In the genomic region with DNA sequence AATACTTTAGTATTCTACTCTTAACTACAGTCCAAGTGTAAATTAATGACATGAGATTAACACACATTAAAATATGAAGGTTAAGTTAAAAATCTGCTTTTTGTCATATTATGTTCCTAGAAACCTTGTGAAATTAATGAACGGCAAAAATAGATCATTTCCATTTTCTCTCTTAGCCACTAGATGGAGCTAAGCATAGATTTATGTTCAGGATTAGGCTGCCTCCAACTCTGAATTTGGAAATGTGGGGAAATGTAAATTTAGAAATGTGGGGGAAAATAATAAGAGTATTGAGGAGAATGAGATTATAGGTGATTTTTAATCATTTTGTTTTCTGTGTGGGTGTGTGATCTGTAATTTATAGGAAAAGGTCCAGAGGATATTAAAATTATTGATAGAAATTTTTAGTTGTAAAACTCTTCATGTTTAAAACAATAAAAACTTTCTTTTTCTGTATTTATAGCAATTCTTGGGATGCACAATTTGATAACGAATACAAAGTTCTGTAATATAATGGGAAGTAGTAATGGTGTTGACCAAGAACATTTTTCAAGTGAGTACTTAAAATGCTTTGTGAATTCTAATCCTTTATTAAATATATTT, we compare ENCODE assay signal across 7 cellular contexts. TPM values are rescaled to one million over a fixed set of nuclear protein-coding genes. Genes with fewer than 3 reads are reported as not detected.
DNase-seq lines count a peak whose midpoint lies in the region; ATAC-seq and TF ChIP-seq lines count a peak whose summit lies in the region.

No MANE protein-coding gene starts in this region.

- no peaks in the 10 kb centered on the region for H3K27me3 Mint-ChIP-seq in naive thymus-derived CD4-positive, alpha-beta T cell

- CTCF ChIA-PET in naive thymus-derived CD4-positive, alpha-beta T cell (lab: Charles Lee) = interaction anchor here (0.6 to 2.4 kb wide), 3 partner anchors 9 to 320 kb away, joined by 3 to 5 read pairs (median 4); no protein-coding TSS in a partner anchor

- H3K4me1 Mint-ChIP-seq in naive thymus-derived CD4-positive, alpha-beta T cell = peaks cover 0 to 13% (median 5%) of the 10 kb centered on the region in 7 donors

- POLR2A ChIA-PET in naive thymus-derived CD4-positive, alpha-beta T cell (lab: Charles Lee) = no interaction called here

- H3K4me3 ChIP-seq in choroid plexus epithelial cell (ENCODE audit: low read depth, low read length) = no peak overlapping the region
- no peak overlapping the region for H3K4me3 ChIP-seq in naive thymus-derived CD4-positive, alpha-beta T cell (ENCODE audit: low read length)

- peaks cover 6 to 50% (median 36%) of the 10 kb centered on the region in 5 donors for H3K36me3 Mint-ChIP-seq in naive thymus-derived CD4-positive, alpha-beta T cell
- H3K36me3 Mint-ChIP-seq in activated naive CD4-positive, alpha-beta T cell treated with anti-CD3 and anti-CD28 coated beads, Interleukin-2, amount 50 U/mL, for 72 hours = peaks cover 10 to 13% of the 10 kb centered on the region in 2 donors

- H3K36me3 ChIP-seq in naive thymus-derived CD4-positive, alpha-beta T cell (ENCODE audit: control insufficient read depth in 2 of 3, insufficient read depth in 3 of 3, low read length in 3 of 3) = peaks cover 0 to 23% (median 12%) of the 10 kb centered on the region in 3 experiments

- peak overlapping the region in 3 of 9 donors; percentile 0 to 22 (median 0) for H3K27ac Mint-ChIP-seq in naive thymus-derived CD4-positive, alpha-beta T cell
- H3K27ac Mint-ChIP-seq in activated naive CD4-positive, alpha-beta T cell treated with anti-CD3 and anti-CD28 coated beads, Interleukin-2, amount 50 U/mL, for 72 hours = peak overlapping the region in 1 of 2 donors; percentile 8

- DNase-seq in NCI-H345 treated with DMSO at 0.1 percent for 48 hours (lab: John Stamatoyannopoulos, UW; ENCODE audit: unreplicated experiment) (peak; percentile 1), choroid plexus epithelial cell (ENCODE audit: low read depth) (peak; percentile 48)
- peak in 4 of 9 donors; percentile 5 to 29 (median 14) for DNase-seq in naive thymus-derived CD4-positive, alpha-beta T cell
- no peak for DNase-seq in activated naive CD4-positive, alpha-beta T cell treated with anti-CD3 and anti-CD28 coated beads, Interleukin-2, amount 50 U/mL, for 72 hours (ENCODE audit: low spot score in 2 of 2)
- DNase-seq in stimulated activated naive CD8-positive, alpha-beta T cell treated with anti-CD3 and anti-CD28 coated beads, Interleukin-15, Interleukin-2, amounts not matched to agents 100 U/mL and 50 U/mL, for 24 hours = no peak

- H3K4me3 Mint-ChIP-seq in naive thymus-derived CD4-positive, alpha-beta T cell = no peak overlapping the region

- peak; percentile 40 for ATAC-seq in naive thymus-derived CD4-positive, alpha-beta T cell
- ATAC-seq in activated naive CD4-positive, alpha-beta T cell treated with anti-CD3 and anti-CD28 coated beads, Interleukin-2, amount 50 U/mL, for 72 hours = no peak
- ATAC-seq in stimulated activated naive CD8-positive, alpha-beta T cell treated with anti-CD3 and anti-CD28 coated beads, Interleukin-15, Interleukin-2, amounts not matched to agents 100 U/mL and 50 U/mL, for 24 hours = no peak
- ATAC-seq in GM21529 (IDR thresholded peaks at IDR 0.05; ENCODE audit: unreplicated experiment) = no peak

- no peak overlapping the region for H3K27ac ChIP-seq in naive thymus-derived CD4-positive, alpha-beta T cell (ENCODE audit: low read depth, low read length)

- intact Hi-C loops in naive thymus-derived CD4-positive, alpha-beta T cell (cut with micrococcal nuclease) = loop anchor here in 1 of 2 donors (1.0 kb wide), 2 partner anchors 191 to 320 kb away; no protein-coding TSS in a partner anchor

- no peaks in the 10 kb centered on the region for H3K27me3 ChIP-seq in naive thymus-derived CD4-positive, alpha-beta T cell (ENCODE audit: control insufficient read depth in 2 of 2, insufficient read depth in 2 of 2, low read length in 2 of 2)

- H3K9me3 Mint-ChIP-seq in naive thymus-derived CD4-positive, alpha-beta T cell = peaks cover 0 to 4% (median 0%) of the 10 kb centered on the region in 11 donors
- H3K9me3 Mint-ChIP-seq in activated naive CD4-positive, alpha-beta T cell treated with anti-CD3 and anti-CD28 coated beads, Interleukin-2, amount 50 U/mL, for 72 hours = no peaks in the 10 kb centered on the region

- no peaks in the 10 kb centered on the region for H3K9me3 ChIP-seq in naive thymus-derived CD4-positive, alpha-beta T cell (ENCODE audit: control insufficient read depth in 2 of 3, low read length in 3 of 3)

- peak; percentile 46; the same call in 1 of the 2 replicates for TF ChIP-seq CTCF in GM12874 (IDR thresholded peaks at IDR 0.05; ENCODE audit: insufficient read depth, low read depth, low read length)
- TF ChIP-seq CTCF in choroid plexus epithelial cell (conservative IDR thresholded peaks at IDR 0.05; ENCODE audit: low read depth, low read length) = peak; percentile 64

- peaks cover 0 to 3% of the 10 kb centered on the region in 2 donors for H3K4me1 ChIP-seq in naive thymus-derived CD4-positive, alpha-beta T cell (ENCODE audit: control insufficient read depth in 2 of 2, insufficient read depth in 2 of 2, low read length in 2 of 2)

RNA-seq across cellular contexts. Expression of a gene that starts 59.2 kb away (rescaled TPM):
- total RNA-seq in naive thymus-derived CD4-positive, alpha-beta T cell = 10 to 100 TPM; 46.5 to 75.9 (median 50.4) TPM
- polyA plus RNA-seq in naive thymus-derived CD4-positive, alpha-beta T cell = 10 to 100 TPM; 25.5 to 25.6 TPM
- 10 to 100 TPM; 53.9 to 56.3 TPM for total RNA-seq in activated naive CD4-positive, alpha-beta T cell treated with anti-CD3 and anti-CD28 coated beads, Interleukin-2, amount 50 U/mL, for 72 hours

Comparison
In these comparisons a context has a peak if more than half of its experiments do, and no peak if none do; other contexts are left out.
1. DNase-seq: peak in NCI-H345 treated with DMSO at 0.1 percent for 48 hours (single experiment) and choroid plexus epithelial cell (single experiment); none in activated naive CD4-positive, alpha-beta T cell treated with anti-CD3 and anti-CD28 coated beads, Interleukin-2, amount 50 U/mL, for 72 hours (0 of 2) and stimulated activated naive CD8-positive, alpha-beta T cell treated with anti-CD3 and anti-CD28 coated beads, Interleukin-15, Interleukin-2, amounts not matched to agents 100 U/mL and 50 U/mL, for 24 hours (single experiment).